15 cellular contexts compared by ENCODE assay signal in genomic region chr13:50842711-50843255, GRCh38. TPM values are rescaled to one million over a fixed set of nuclear protein-coding genes. Genes with fewer than 3 reads are reported as not detected.
DNase-seq lines count a peak whose midpoint lies in the region; ATAC-seq and TF ChIP-seq lines count a peak whose summit lies in the region.
"Had no signal": no experiment of that assay in that cellular context is flagged by ENCODE, and none has a peak within 500 bp of the region (broad histone marks: within the 10 kb centered on the region; RNA-seq: fewer than 3 reads in every experiment).

No MANE protein-coding gene starts in this region.

- no peak for DNase-seq in stimulated activated naive CD8-positive, alpha-beta T cell treated with anti-CD3 and anti-CD28 coated beads, Interleukin-15, Interleukin-2, amounts not matched to agents 100 U/mL and 50 U/mL, for 24 hours
- DNase-seq in endothelial cell (ENCODE audit: low spot score), result no peak
- no peak for DNase-seq in neuronal stem cell (ENCODE audit: low spot score)
- no peak for DNase-seq in HuH-7 (ENCODE audit: low spot score)
- DNase-seq in CD4-positive, alpha-beta memory T cell, result no peak
- DNase-seq: activated CD4-positive, alpha-beta T cell treated with anti-CD3 and anti-CD28 coated beads, Interleukin-2, amount 50 U/mL, for 48 hours; AML-193; HFFc6; MM.1S; NCI-H510A treated with DMSO at 0.1 percent for 48 hours had no signal

- peaks cover 9 to 18% of the 10 kb centered on the region in 2 donors for H3K4me1 ChIP-seq in neuronal stem cell (ENCODE audit: control insufficient read depth in 2 of 2, insufficient read depth in 1 of 2, low read depth in 1 of 2, low read length in 2 of 2)
- H3K4me1 ChIP-seq in CD4-positive, alpha-beta memory T cell (ENCODE audit: insufficient read depth, low read length), result no peaks in the 10 kb centered on the region

- peak overlapping the region; percentile 77 for H3K4me2 ChIP-seq in neuronal stem cell (ENCODE audit: insufficient read depth, low read length, poor library complexity, severe bottlenecking)

- H3K4me3 Mint-ChIP-seq in stimulated activated naive CD8-positive, alpha-beta T cell treated with anti-CD3 and anti-CD28 coated beads, Interleukin-15, Interleukin-2, amounts not matched to agents 100 ng/mL and 50 ng/mL, for 24 hours, result peak overlapping the region; percentile 51
- peak overlapping the region; percentile 84 for H3K4me3 Mint-ChIP-seq in endothelial cell (ENCODE audit: unreplicated experiment)
- peak overlapping the region in 3 of 8 donors; percentile 12 to 68 (median 32) for H3K4me3 Mint-ChIP-seq in CD4-positive, alpha-beta memory T cell
- H3K4me3 Mint-ChIP-seq: HFFc6 had no signal

- H3K27ac Mint-ChIP-seq in stimulated activated naive CD8-positive, alpha-beta T cell treated with anti-CD3 and anti-CD28 coated beads, Interleukin-15, Interleukin-2, amounts not matched to agents 100 ng/mL and 50 ng/mL, for 24 hours, result no peak overlapping the region
- no peak overlapping the region for H3K27ac Mint-ChIP-seq in endothelial cell (ENCODE audit: unreplicated experiment)
- H3K27ac Mint-ChIP-seq in CD4-positive, alpha-beta memory T cell, result peak overlapping the region in 1 of 7 donors; percentile 4
- H3K27ac Mint-ChIP-seq: activated naive CD4-positive, alpha-beta T cell treated with anti-CD3 and anti-CD28 coated beads, Interleukin-2, amount 50 U/mL, for 72 hours; HFFc6 had no signal

- H2BK5ac ChIP-seq in neuronal stem cell (ENCODE audit: low read length), result no peak overlapping the region

- intact Hi-C loops in CD4-positive, alpha-beta memory T cell (cut with micrococcal nuclease), result no loop called here

- H3K18ac ChIP-seq in neuronal stem cell (ENCODE audit: low read length), result peak overlapping the region; percentile 93

- H3K4me1 Mint-ChIP-seq in stimulated activated naive CD8-positive, alpha-beta T cell treated with anti-CD3 and anti-CD28 coated beads, Interleukin-15, Interleukin-2, amounts not matched to agents 100 ng/mL and 50 ng/mL, for 24 hours (ENCODE audit: low read depth), result peaks cover 14% of the 10 kb centered on the region
- H3K4me1 Mint-ChIP-seq in endothelial cell (ENCODE audit: unreplicated experiment), result peaks cover 8% of the 10 kb centered on the region
- peaks cover 6 to 11% (median 9%) of the 10 kb centered on the region in 4 donors for H3K4me1 Mint-ChIP-seq in CD4-positive, alpha-beta memory T cell

- H3K9me3 ChIP-seq in neuronal stem cell (replicated peaks in 1 of 2; ENCODE audit: control insufficient read depth in 2 of 2, insufficient read depth in 1 of 2, low read depth in 1 of 2, low read length in 2 of 2), result peaks cover 0 to 3% of the 10 kb centered on the region in 2 donors
- no peaks in the 10 kb centered on the region for H3K9me3 ChIP-seq in CD4-positive, alpha-beta memory T cell (ENCODE audit: control insufficient read depth in 1 of 2, low read length in 2 of 2)

- H3K27me3 ChIP-seq in neuronal stem cell (ENCODE audit: control insufficient read depth in 3 of 3, insufficient read depth in 3 of 3, low read depth in 1 of 3, low read length in 3 of 3), result peaks cover 0 to 22% (median 0%) of the 10 kb centered on the region in 3 experiments
- H3K27me3 ChIP-seq in CD4-positive, alpha-beta memory T cell (ENCODE audit: insufficient read depth, low read length), result no peaks in the 10 kb centered on the region

- H3K36me3 ChIP-seq in neuronal stem cell (replicated peaks in 1 of 2; ENCODE audit: control insufficient read depth in 2 of 2, insufficient read depth in 2 of 2, low read length in 2 of 2), result peaks cover 0 to 16% of the 10 kb centered on the region in 2 donors
- no peaks in the 10 kb centered on the region for H3K36me3 ChIP-seq in CD4-positive, alpha-beta memory T cell (ENCODE audit: insufficient read depth, low read length)

- peak overlapping the region; percentile 82 for H2BK12ac ChIP-seq in neuronal stem cell (ENCODE audit: low read length)

- no peak for TF ChIP-seq CTCF in endothelial cell (IDR thresholded peaks at IDR 0.05; ENCODE audit: unreplicated experiment)

- H3K14ac ChIP-seq in neuronal stem cell (ENCODE audit: low read length), result no peak overlapping the region

- no peaks in the 10 kb centered on the region for H3K36me3 Mint-ChIP-seq in stimulated activated naive CD8-positive, alpha-beta T cell treated with anti-CD3 and anti-CD28 coated beads, Interleukin-15, Interleukin-2, amounts not matched to agents 100 ng/mL and 50 ng/mL, for 24 hours (ENCODE audit: low read depth)
- H3K36me3 Mint-ChIP-seq in endothelial cell (ENCODE audit: low read depth, unreplicated experiment), result peaks cover 4% of the 10 kb centered on the region
- no peaks in the 10 kb centered on the region for H3K36me3 Mint-ChIP-seq in CD4-positive, alpha-beta memory T cell

- peak overlapping the region; percentile 77 for H3K4ac ChIP-seq in neuronal stem cell (ENCODE audit: low read length)

- H3K79me1 ChIP-seq in neuronal stem cell (ENCODE audit: low read depth, low read length), result no peaks in the 10 kb centered on the region

- H3K23ac ChIP-seq in neuronal stem cell (ENCODE audit: low read depth, low read length, poor library complexity), result no peak overlapping the region

- H3K4me3 ChIP-seq in neuronal stem cell (ENCODE audit: low read length in 2 of 2), result peak overlapping the region; percentile 57 to 71
- H3K4me3 ChIP-seq in CD4-positive, alpha-beta memory T cell (ENCODE audit: low read length in 2 of 2), result no peak overlapping the region

- CTCF ChIA-PET in CD4-positive, alpha-beta memory T cell (lab: Charles Lee; ENCODE audit: partially characterized antibody), result interaction anchor here (1.1 kb wide), 1 partner anchor 77 kb away, joined by 3 read pairs; no protein-coding TSS in a partner anchor

- no peaks in the 10 kb centered on the region for H3K9me3 Mint-ChIP-seq in stimulated activated naive CD8-positive, alpha-beta T cell treated with anti-CD3 and anti-CD28 coated beads, Interleukin-15, Interleukin-2, amounts not matched to agents 100 ng/mL and 50 ng/mL, for 24 hours
- no peaks in the 10 kb centered on the region for H3K9me3 Mint-ChIP-seq in endothelial cell (ENCODE audit: unreplicated experiment)
- H3K9me3 Mint-ChIP-seq in CD4-positive, alpha-beta memory T cell, result peaks cover 0 to 2% (median 0%) of the 10 kb centered on the region in 8 donors
- H3K9me3 Mint-ChIP-seq: activated naive CD4-positive, alpha-beta T cell treated with anti-CD3 and anti-CD28 coated beads, Interleukin-2, amount 50 U/mL, for 72 hours; HFFc6 had no signal

- H3K27ac ChIP-seq in neuronal stem cell (replicated peaks; ENCODE audit: low read length), result no peak overlapping the region
- no peak overlapping the region for H3K27ac ChIP-seq in CD4-positive, alpha-beta memory T cell (ENCODE audit: low read depth, low read length)

- no peak overlapping the region for H4K91ac ChIP-seq in neuronal stem cell (ENCODE audit: low read depth, low read length, poor library complexity)

- peaks cover 10% of the 10 kb centered on the region for H3K27me3 Mint-ChIP-seq in stimulated activated naive CD8-positive, alpha-beta T cell treated with anti-CD3 and anti-CD28 coated beads, Interleukin-15, Interleukin-2, amounts not matched to agents 100 ng/mL and 50 ng/mL, for 24 hours
- peaks cover 9% of the 10 kb centered on the region for H3K27me3 Mint-ChIP-seq in endothelial cell (ENCODE audit: unreplicated experiment)
- peaks cover 5 to 13% of the 10 kb centered on the region in 2 donors for H3K27me3 Mint-ChIP-seq in CD4-positive, alpha-beta memory T cell

- H4K8ac ChIP-seq in neuronal stem cell (ENCODE audit: low read depth, low read length), result no peak overlapping the region

- no CpG with 5 or more reads among the region's 13 CpGs for WGBS in neuronal stem cell (ENCODE audit: extremely low coverage in 2 of 2, insufficient read length in 2 of 2, insufficient replicate concordance in 1 of 2), 2 donors

- H2BK120ac ChIP-seq in neuronal stem cell (ENCODE audit: low read depth, low read length), result no peak overlapping the region

- peak overlapping the region; percentile 90 for H2BK15ac ChIP-seq in neuronal stem cell (ENCODE audit: low read length)

- peak overlapping the region; percentile 32 for H3K9ac ChIP-seq in neuronal stem cell (ENCODE audit: low read depth, low read length, poor library complexity)

- POLR2A ChIA-PET in CD4-positive, alpha-beta memory T cell (lab: Charles Lee; ENCODE audit: partially characterized antibody), result no interaction called here

- peak overlapping the region; percentile 94 for H2AFZ ChIP-seq in neuronal stem cell (ENCODE audit: low read length)

- peak overlapping the region; percentile 27 for H2AK5ac ChIP-seq in neuronal stem cell (ENCODE audit: low read depth, low read length)

- ATAC-seq in stimulated activated naive CD8-positive, alpha-beta T cell treated with anti-CD3 and anti-CD28 coated beads, Interleukin-15, Interleukin-2, amounts not matched to agents 100 U/mL and 50 U/mL, for 24 hours, result no peak
- no peak for ATAC-seq in HG02885 (IDR thresholded peaks at IDR 0.05; ENCODE audit: poor library complexity, unreplicated experiment)
- no peak for ATAC-seq in GM21390 (IDR thresholded peaks at IDR 0.05; ENCODE audit: unreplicated experiment)
- ATAC-seq: activated naive CD4-positive, alpha-beta T cell treated with anti-CD3 and anti-CD28 coated beads, Interleukin-2, amount 50 U/mL, for 72 hours had no signal

RNA-seq across cellular contexts. Expression of gene DLEU7, which starts 0.7 kb away (rescaled TPM):
- total RNA-seq in endothelial cell (ENCODE audit: unreplicated experiment), result not detected
- 0.18 TPM for polyA plus RNA-seq in neuronal stem cell (2013, experiment 1 of 2)
- 0.17 TPM for polyA plus RNA-seq in neuronal stem cell (2013, experiment 2 of 2)
- total RNA-seq in CD4-positive, alpha-beta memory T cell, result not detected
- polyA plus RNA-seq in CD4-positive, alpha-beta memory T cell, result under 1 TPM in 1 of 2 donors, not detected in 1; 0.22 TPM
- total RNA-seq: activated naive CD4-positive, alpha-beta T cell treated with anti-CD3 and anti-CD28 coated beads, Interleukin-2, amount 50 U/mL, for 72 hours; HFFc6 had no signal
- polyA plus RNA-seq: keratinocyte had no signal

Comparison
In these comparisons a context has a peak if more than half of its experiments do, and no peak if none do; other contexts are left out.
1. H3K4me3 ChIP-seq: peak in neuronal stem cell (2 of 2); none in CD4-positive, alpha-beta memory T cell (0 of 2).